12 cellular contexts compared by ENCODE assay signal in the genomic region with DNA sequence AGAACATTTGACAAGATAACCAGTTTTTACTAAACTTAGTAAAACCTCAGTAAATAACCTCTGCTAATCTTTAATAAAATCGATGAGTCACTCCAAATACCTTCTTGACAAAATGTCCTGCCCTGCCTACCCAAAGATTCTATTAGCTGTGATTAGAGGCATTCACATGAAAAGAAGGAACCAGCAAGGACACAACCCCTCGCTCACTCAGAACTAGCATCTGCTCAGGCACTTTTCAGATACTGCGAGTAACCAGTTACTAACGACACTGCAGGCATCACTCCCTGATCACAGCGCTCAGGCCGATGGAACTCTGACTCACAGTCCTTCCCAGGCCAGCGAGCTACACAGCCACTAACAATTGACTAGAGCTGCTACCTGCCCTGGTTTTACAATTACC. TPM values are rescaled to one million over a fixed set of nuclear protein-coding genes. Genes with fewer than 3 reads are reported as not detected.
DNase-seq lines count a peak whose midpoint lies in the region; ATAC-seq and TF ChIP-seq lines count a peak whose summit lies in the region.
"Had no signal": no experiment of that assay in that cellular context is flagged by ENCODE, and none has a peak within 500 bp of the region (broad histone marks: within the 10 kb centered on the region; RNA-seq: fewer than 3 reads in every experiment).

No MANE protein-coding gene starts in this region.

- no peaks in the 10 kb centered on the region for H3K9me3 ChIP-seq in NT2/D1 (ENCODE audit: insufficient read depth, low read length)
- no peaks in the 10 kb centered on the region for H3K9me3 ChIP-seq in endodermal cell (ENCODE audit: control insufficient read depth, low read length)
- H3K9me3 ChIP-seq: adrenal gland, Peyer's patch had no signal

- peak overlapping the region; percentile 1 for H3K27ac ChIP-seq in endodermal cell (ENCODE audit: low read depth, low read length)
- H3K27ac ChIP-seq: adrenal gland, Peyer's patch had no signal

- no peak for TF ChIP-seq CTCF in endodermal cell (conservative IDR thresholded peaks at IDR 0.05)
- TF ChIP-seq CTCF in omental fat pad (IDR thresholded peaks at IDR 0.05), result no peak
- no peak for TF ChIP-seq CTCF in GM10266 (IDR thresholded peaks at IDR 0.05; ENCODE audit: control insufficient read depth, insufficient read depth, low read depth, missing control alignments)

- 66 to 68% methylated on average over 6 to 7 of the region's 7 CpGs for WGBS in endodermal cell (ENCODE audit: insufficient coverage in 1 of 2, insufficient read length in 1 of 2), 2 experiments

- DNase-seq in GM03348 (ENCODE audit: low spot score) (peak; percentile 39), NT2/D1 (ENCODE audit: low read depth, low spot score) (peak; percentile 8), endodermal cell (peak; percentile 71), omental fat pad (ENCODE audit: low spot score) (no peak), GM10266 (ENCODE audit: extremely low spot score) (no peak), NCI-H1105 (lab: John Stamatoyannopoulos, UW) (no peak)
- DNase-seq: head of caudate nucleus, NCI-H1048 had no signal

- H3K36me3 Mint-ChIP-seq in endodermal cell (ENCODE audit: low read depth), result peaks cover 75% of the 10 kb centered on the region

- H3K4me1 Mint-ChIP-seq in endodermal cell, result peaks cover 21% of the 10 kb centered on the region
- H3K4me1 Mint-ChIP-seq: nephron had no signal

- H3K27me3 ChIP-seq in NT2/D1 (ENCODE audit: insufficient read depth, insufficient read length), result no peaks in the 10 kb centered on the region
- no peaks in the 10 kb centered on the region for H3K27me3 ChIP-seq in endodermal cell (ENCODE audit: control insufficient read depth, insufficient read depth, low read length, poor library complexity, severe bottlenecking)
- H3K27me3 ChIP-seq: adrenal gland, Peyer's patch had no signal

- H3K9me3 Mint-ChIP-seq in endodermal cell, result no peaks in the 10 kb centered on the region
- H3K9me3 Mint-ChIP-seq: nephron had no signal

- H3K9ac ChIP-seq in NT2/D1 (ENCODE audit: insufficient read length, low read depth), result peak overlapping the region; percentile 16
- peak overlapping the region; percentile 6 for H3K9ac ChIP-seq in endodermal cell (ENCODE audit: extremely low read depth, low read length, poor library complexity, severe bottlenecking)

- H3K4me3 Mint-ChIP-seq in endodermal cell, result no peak overlapping the region
- H3K4me3 Mint-ChIP-seq: nephron had no signal

- peaks cover 63% of the 10 kb centered on the region for H3K36me3 ChIP-seq in NT2/D1 (ENCODE audit: insufficient read depth, insufficient read length, low read length)
- peaks cover 66% of the 10 kb centered on the region for H3K36me3 ChIP-seq in endodermal cell (ENCODE audit: control insufficient read depth, insufficient read depth, low read length)

- H3K4me1 ChIP-seq in NT2/D1 (ENCODE audit: insufficient read depth, insufficient read length) (no peaks in the 10 kb centered on the region), endodermal cell (ENCODE audit: control insufficient read depth, insufficient read depth, low read length) (peaks cover 9% of the 10 kb centered on the region)
- H3K4me1 ChIP-seq: Peyer's patch had no signal

- peak overlapping the region; percentile 88 for H3K27ac Mint-ChIP-seq in endodermal cell
- H3K27ac Mint-ChIP-seq: nephron had no signal

- no peak overlapping the region for H3K4me3 ChIP-seq in NT2/D1 (ENCODE audit: insufficient read length, low read depth)
- peak overlapping the region; percentile 2 for H3K4me3 ChIP-seq in endodermal cell (ENCODE audit: low read length)
- H3K4me3 ChIP-seq: adrenal gland, Peyer's patch had no signal

- H3K27me3 Mint-ChIP-seq in endodermal cell (ENCODE audit: insufficient read depth), result no peaks in the 10 kb centered on the region

- peak; percentile 47 for ATAC-seq in omental fat pad (ENCODE audit: low FRiP score)
- ATAC-seq in GM18858 (IDR thresholded peaks at IDR 0.05; ENCODE audit: unreplicated experiment), result no peak

RNA-seq across cellular contexts. Expression of a gene that starts 24.3 kb away (rescaled TPM):
- 100 to 1,000 TPM; 108 to 123 TPM for total RNA-seq in endodermal cell
- polyA plus RNA-seq in endodermal cell (2013, experiment 1 of 2), result 81.5 TPM
- polyA plus RNA-seq in endodermal cell (2013, experiment 2 of 2), result 68.1 TPM
- total RNA-seq in omental fat pad, result 10 to 100 TPM; 13.1 to 24.4 (median 15.0) TPM

RNA-seq across cellular contexts. Expression of a gene that starts 30.8 kb away (rescaled TPM):
- total RNA-seq in endodermal cell, result 10 to 100 TPM; 45.3 to 51.8 TPM
- polyA plus RNA-seq in endodermal cell (2013, experiment 1 of 2), result 61.5 TPM
- polyA plus RNA-seq in endodermal cell (2013, experiment 2 of 2), result 53.9 TPM
- 100 to 1,000 TPM in 1 of 4 donors, 10 to 100 TPM in 3; 43.4 to 111 (median 78.6) TPM for total RNA-seq in omental fat pad

RNA-seq across cellular contexts. Expression of a gene that starts 38.2 kb away (rescaled TPM):
- not detected for total RNA-seq in endodermal cell
- 0.18 TPM for polyA plus RNA-seq in endodermal cell (2013, experiment 1 of 2)
- polyA plus RNA-seq in endodermal cell (2013, experiment 2 of 2), result not detected
- 100 to 1,000 TPM in 2 of 4 donors, 10 to 100 TPM in 1, not detected in 1; 24.4 to 379 (median 119) TPM for total RNA-seq in omental fat pad
- total RNA-seq: Peyer's patch had no signal

RNA-seq across cellular contexts. Expression of a gene that starts 51.6 kb away (rescaled TPM):
- total RNA-seq in endodermal cell (10 to 100 TPM; 17.7 to 20.2 TPM), omental fat pad (10 to 100 TPM; 21.6 to 27.5 (median 26.7) TPM)
- polyA plus RNA-seq in endodermal cell (2013, experiment 1 of 2), result 25.3 TPM
- polyA plus RNA-seq in endodermal cell (2013, experiment 2 of 2), result 21.3 TPM

RNA-seq across cellular contexts. Expression of a gene that starts 60.0 kb away (rescaled TPM):
- total RNA-seq in endodermal cell, result not detected
- not detected for polyA plus RNA-seq in endodermal cell (2013, experiment 1 of 2)
- polyA plus RNA-seq in endodermal cell (2013, experiment 2 of 2), result not detected
- total RNA-seq in omental fat pad, result 1 to 10 TPM in 2 of 4 donors, under 1 TPM in 1, not detected in 1; 0.46 to 4.1 (median 1.9) TPM

Comparison
In these comparisons a context has a peak if more than half of its experiments do, and no peak if none do; other contexts are left out.
1. DNase-seq: peak in GM03348 (single experiment), NT2/D1 (single experiment) and endodermal cell (single experiment); none in omental fat pad (single experiment), GM10266 (single experiment) and NCI-H1105 (single experiment).
2. RNA of a gene that starts 24.3 kb away (total RNA-seq): 108 to 123 TPM in endodermal cell; 13.1 to 24.4 TPM in omental fat pad; every median in the first group is over 4 times any median in the second.